1 cellular context compared by ENCODE assay signal in genomic region chr16:85601730-85602401, GRCh38.
A peak's percentile ranks its signal among the peaks of the same experiment; 100 is the strongest.
TF ChIP-seq lines count a peak whose summit lies in the region.

No MANE protein-coding gene starts in this region.

TF ChIP-seq in K562, 482 proteins besides CTCF, POLR2A, EP300 and RAD21 (continued from another document and continues in another):
- TF ChIP-seq MAFF (IDR thresholded peaks at IDR 0.05; ENCODE audit: low read length) (no peak), ARHGAP35 (IDR thresholded peaks at IDR 0.05; ENCODE audit: partially characterized antibody) (no peak), ZNF395 (CRISPR knock-in tag; IDR thresholded peaks at IDR 0.05) (no peak), SMARCA4 (IDR thresholded peaks at IDR 0.05) (0 out of 2 replicates have a peak, but pooled peaks have one; percentile 15), ZBTB40 (IDR thresholded peaks at IDR 0.05) (no peak), ZBTB40 (CRISPR knock-in tag; IDR thresholded peaks at IDR 0.05) (no peak), PRPF4 (IDR thresholded peaks at IDR 0.05; ENCODE audit: insufficient read depth, low read depth, low read length, poor library complexity, severe bottlenecking) (no peak), CC2D1A (IDR thresholded peaks at IDR 0.05) (no peak), HLTF (IDR thresholded peaks at IDR 0.05) (no peak), ZNF140 (CRISPR knock-in tag; IDR thresholded peaks at IDR 0.05) (no peak), ZNF77 (CRISPR knock-in tag; IDR thresholded peaks at IDR 0.05) (no peak), PURB (CRISPR knock-in tag; IDR thresholded peaks at IDR 0.05; ENCODE audit: low read depth) (no peak), MCM5 (IDR thresholded peaks at IDR 0.05; ENCODE audit: low read depth) (no peak), NR2C2 (CRISPR knock-in tag; IDR thresholded peaks at IDR 0.05) (no peak), NR2C2 (tag; IDR thresholded peaks at IDR 0.05) (no peak; the same call in 1 of the 2 replicates), ZNF197 (CRISPR knock-in tag; IDR thresholded peaks at IDR 0.05; ENCODE audit: low read depth) (0 out of 2 replicates have a peak, but pooled peaks have one; percentile 55), BMI1 (IDR thresholded peaks at IDR 0.05; ENCODE audit: low read length) (no peak), KDM2B (CRISPR knock-in tag; IDR thresholded peaks at IDR 0.05) (no peak), RBM15 (IDR thresholded peaks at IDR 0.05; ENCODE audit: insufficient read depth, low read length) (no peak), RUNX1 (IDR thresholded peaks at IDR 0.05; ENCODE audit: low read depth) (no peak), SREBF2 (CRISPR knock-in tag; IDR thresholded peaks at IDR 0.05) (no peak), ZBTB33 (CRISPR knock-in tag; IDR thresholded peaks at IDR 0.05) (no peak), ATF7 (IDR thresholded peaks at IDR 0.05) (peak; percentile 14; the same call in 1 of the 2 replicates), NBN (IDR thresholded peaks at IDR 0.05; ENCODE audit: low read depth) (no peak), DPF2 (IDR thresholded peaks at IDR 0.05) (peak; percentile 59; the same call in 1 of the 2 replicates), ZNF609 (CRISPR knock-in tag; IDR thresholded peaks at IDR 0.05; ENCODE audit: borderline replicate concordance) (no peak), ZNF217 (CRISPR knock-in tag; IDR thresholded peaks at IDR 0.05) (no peak), ZNF507 (tag; conservative IDR thresholded peaks at IDR 0.05) (no peak), HNRNPK (IDR thresholded peaks at IDR 0.05; ENCODE audit: low read depth, low read length, poor library complexity, severe bottlenecking) (no peak), ZNF512 (tag; IDR thresholded peaks at IDR 0.05) (no peak), NUFIP1 (IDR thresholded peaks at IDR 0.05; ENCODE audit: partially characterized antibody) (no peak), E4F1 (CRISPR knock-in tag; IDR thresholded peaks at IDR 0.05; ENCODE audit: borderline replicate concordance) (no peak), ZNF644 (tag; IDR thresholded peaks at IDR 0.05; ENCODE audit: low read depth) (peak; percentile 46; the same call in 1 of the 2 replicates), ZNF134 (CRISPR knock-in tag; conservative IDR thresholded peaks at IDR 0.05) (no peak)
- TF ChIP-seq, protein P1, sequence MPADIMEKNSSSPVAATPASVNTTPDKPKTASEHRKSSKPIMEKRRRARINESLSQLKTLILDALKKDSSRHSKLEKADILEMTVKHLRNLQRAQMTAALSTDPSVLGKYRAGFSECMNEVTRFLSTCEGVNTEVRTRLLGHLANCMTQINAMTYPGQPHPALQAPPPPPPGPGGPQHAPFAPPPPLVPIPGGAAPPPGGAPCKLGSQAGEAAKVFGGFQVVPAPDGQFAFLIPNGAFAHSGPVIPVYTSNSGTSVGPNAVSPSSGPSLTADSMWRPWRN (IDR thresholded peaks at IDR 0.05; ENCODE audit: low read depth) = no peak
- TF ChIP-seq, protein P2, sequence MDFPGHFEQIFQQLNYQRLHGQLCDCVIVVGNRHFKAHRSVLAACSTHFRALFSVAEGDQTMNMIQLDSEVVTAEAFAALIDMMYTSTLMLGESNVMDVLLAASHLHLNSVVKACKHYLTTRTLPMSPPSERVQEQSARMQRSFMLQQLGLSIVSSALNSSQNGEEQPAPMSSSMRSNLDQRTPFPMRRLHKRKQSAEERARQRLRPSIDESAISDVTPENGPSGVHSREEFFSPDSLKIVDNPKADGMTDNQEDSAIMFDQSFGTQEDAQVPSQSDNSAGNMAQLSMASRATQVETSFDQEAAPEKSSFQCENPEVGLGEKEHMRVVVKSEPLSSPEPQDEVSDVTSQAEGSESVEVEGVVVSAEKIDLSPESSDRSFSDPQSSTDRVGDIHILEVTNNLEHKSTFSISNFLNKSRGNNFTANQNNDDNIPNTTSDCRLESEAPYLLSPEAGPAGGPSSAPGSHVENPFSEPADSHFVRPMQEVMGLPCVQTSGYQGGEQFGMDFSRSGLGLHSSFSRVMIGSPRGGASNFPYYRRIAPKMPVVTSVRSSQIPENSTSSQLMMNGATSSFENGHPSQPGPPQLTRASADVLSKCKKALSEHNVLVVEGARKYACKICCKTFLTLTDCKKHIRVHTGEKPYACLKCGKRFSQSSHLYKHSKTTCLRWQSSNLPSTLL (IDR thresholded peaks at IDR 0.05) = no peak
